1 cellular context compared by ENCODE assay signal in the genomic region with DNA sequence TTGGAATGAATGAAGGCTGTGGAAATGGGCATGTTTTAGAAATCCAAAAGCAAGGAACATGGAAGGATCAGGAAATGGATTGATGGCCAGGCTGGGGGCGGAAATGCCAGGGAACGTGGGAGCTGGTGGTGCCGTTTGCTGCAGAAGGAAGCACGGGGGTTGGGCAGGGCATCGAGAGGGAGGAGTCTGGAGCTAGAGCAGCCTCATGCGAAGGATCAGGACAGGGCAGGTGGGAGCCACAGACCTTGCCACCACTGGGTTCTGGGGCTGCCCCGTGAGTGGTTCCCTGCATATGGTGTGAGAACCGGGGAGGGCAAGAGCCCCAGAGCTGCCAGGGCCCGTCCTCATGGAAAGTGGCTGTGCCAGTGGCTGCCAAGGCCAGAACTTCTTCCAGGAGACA.
TF ChIP-seq lines count a peak whose summit lies in the region.

No MANE protein-coding gene starts in this region.

TF ChIP-seq in H1, 55 proteins besides CTCF, POLR2A, EP300 and RAD21:
- TF ChIP-seq MAX (IDR thresholded peaks at IDR 0.05) (peak; percentile 27; the same call in 1 of the 2 replicates), NANOG (IDR thresholded peaks at IDR 0.05; ENCODE audit: insufficient read depth, low read depth, low read length, poor library complexity, severe bottlenecking) (no peak)
